Comparison of ENCODE assay signal across 1 cellular context in the genomic region with DNA sequence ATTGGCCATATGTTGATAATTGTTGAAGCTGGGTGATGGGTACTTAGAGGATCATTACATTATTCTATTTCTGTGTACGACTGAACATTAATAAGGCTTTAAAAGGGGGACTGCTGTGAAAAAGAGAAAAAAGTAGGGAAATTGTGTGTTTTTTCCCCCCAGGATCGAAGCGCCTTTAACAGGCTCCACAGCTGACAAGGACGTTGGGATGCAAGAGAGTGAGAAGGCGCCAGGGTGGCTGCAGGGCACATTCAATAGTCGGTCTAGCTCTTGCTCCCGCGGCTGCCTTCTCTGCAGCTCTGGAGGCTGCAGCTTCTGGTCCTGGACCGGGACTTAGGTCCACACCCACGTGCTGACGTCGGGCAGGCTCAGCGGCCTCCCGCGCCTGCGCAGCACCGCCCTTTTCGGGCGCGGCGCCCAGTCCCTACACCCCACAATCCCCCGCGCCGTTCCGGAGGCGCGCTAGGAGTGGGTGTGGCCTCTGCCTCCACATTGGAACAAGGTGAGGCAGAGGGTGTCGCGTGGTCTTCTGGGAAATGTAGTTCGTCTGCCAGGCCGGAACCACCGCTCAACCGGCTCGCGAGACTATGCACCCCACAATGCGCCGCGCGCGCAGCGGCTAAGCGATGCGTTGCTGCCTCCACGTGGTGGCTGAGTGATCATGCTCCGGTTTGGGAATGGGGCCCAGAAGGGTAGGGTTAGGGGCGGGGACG.
TF ChIP-seq lines count a peak whose summit lies in the region.

No MANE protein-coding gene starts in this region.

TF ChIP-seq in K562, 482 proteins besides CTCF, POLR2A, EP300 and RAD21 (continued from another document and continues in another):
- TF ChIP-seq NFATC3 (IDR thresholded peaks at IDR 0.05) = no peak
- TF ChIP-seq, protein P1, sequence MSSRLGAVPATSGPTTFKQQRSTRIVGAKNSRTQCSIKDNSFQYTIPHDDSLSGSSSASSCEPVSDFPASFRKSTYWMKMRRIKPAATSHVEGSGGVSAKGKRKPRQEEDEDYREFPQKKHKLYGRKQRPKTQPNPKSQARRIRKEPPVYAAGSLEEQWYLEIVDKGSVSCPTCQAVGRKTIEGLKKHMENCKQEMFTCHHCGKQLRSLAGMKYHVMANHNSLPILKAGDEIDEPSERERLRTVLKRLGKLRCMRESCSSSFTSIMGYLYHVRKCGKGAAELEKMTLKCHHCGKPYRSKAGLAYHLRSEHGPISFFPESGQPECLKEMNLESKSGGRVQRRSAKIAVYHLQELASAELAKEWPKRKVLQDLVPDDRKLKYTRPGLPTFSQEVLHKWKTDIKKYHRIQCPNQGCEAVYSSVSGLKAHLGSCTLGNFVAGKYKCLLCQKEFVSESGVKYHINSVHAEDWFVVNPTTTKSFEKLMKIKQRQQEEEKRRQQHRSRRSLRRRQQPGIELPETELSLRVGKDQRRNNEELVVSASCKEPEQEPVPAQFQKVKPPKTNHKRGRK (tag; IDR thresholded peaks at IDR 0.05) = no peak
- TF ChIP-seq SRF (CRISPR knock-in tag; IDR thresholded peaks at IDR 0.05) = peak in 1 of 2 experiments; percentile 84; a peak in 2 of 4 replicates
- TF ChIP-seq ZNF79 (CRISPR knock-in tag; IDR thresholded peaks at IDR 0.05; ENCODE audit: low read depth) = no peak
- TF ChIP-seq, protein P2, sequence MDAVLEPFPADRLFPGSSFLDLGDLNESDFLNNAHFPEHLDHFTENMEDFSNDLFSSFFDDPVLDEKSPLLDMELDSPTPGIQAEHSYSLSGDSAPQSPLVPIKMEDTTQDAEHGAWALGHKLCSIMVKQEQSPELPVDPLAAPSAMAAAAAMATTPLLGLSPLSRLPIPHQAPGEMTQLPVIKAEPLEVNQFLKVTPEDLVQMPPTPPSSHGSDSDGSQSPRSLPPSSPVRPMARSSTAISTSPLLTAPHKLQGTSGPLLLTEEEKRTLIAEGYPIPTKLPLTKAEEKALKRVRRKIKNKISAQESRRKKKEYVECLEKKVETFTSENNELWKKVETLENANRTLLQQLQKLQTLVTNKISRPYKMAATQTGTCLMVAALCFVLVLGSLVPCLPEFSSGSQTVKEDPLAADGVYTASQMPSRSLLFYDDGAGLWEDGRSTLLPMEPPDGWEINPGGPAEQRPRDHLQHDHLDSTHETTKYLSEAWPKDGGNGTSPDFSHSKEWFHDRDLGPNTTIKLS (IDR thresholded peaks at IDR 0.05; ENCODE audit: borderline replicate concordance, low read depth) = peak; percentile 92
- TF ChIP-seq HDAC6 (IDR thresholded peaks at IDR 0.05; ENCODE audit: low read depth, low read length) = no peak
- TF ChIP-seq, protein P3, sequence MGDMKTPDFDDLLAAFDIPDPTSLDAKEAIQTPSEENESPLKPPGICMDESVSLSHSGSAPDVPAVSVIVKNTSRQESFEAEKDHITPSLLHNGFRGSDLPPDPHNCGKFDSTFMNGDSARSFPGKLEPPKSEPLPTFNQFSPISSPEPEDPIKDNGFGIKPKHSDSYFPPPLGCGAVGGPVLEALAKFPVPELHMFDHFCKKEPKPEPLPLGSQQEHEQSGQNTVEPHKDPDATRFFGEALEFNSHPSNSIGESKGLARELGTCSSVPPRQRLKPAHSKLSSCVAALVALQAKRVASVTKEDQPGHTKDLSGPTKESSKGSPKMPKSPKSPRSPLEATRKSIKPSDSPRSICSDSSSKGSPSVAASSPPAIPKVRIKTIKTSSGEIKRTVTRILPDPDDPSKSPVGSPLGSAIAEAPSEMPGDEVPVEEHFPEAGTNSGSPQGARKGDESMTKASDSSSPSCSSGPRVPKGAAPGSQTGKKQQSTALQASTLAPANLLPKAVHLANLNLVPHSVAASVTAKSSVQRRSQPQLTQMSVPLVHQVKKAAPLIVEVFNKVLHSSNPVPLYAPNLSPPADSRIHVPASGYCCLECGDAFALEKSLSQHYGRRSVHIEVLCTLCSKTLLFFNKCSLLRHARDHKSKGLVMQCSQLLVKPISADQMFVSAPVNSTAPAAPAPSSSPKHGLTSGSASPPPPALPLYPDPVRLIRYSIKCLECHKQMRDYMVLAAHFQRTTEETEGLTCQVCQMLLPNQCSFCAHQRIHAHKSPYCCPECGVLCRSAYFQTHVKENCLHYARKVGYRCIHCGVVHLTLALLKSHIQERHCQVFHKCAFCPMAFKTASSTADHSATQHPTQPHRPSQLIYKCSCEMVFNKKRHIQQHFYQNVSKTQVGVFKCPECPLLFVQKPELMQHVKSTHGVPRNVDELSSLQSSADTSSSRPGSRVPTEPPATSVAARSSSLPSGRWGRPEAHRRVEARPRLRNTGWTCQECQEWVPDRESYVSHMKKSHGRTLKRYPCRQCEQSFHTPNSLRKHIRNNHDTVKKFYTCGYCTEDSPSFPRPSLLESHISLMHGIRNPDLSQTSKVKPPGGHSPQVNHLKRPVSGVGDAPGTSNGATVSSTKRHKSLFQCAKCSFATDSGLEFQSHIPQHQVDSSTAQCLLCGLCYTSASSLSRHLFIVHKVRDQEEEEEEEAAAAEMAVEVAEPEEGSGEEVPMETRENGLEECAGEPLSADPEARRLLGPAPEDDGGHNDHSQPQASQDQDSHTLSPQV (IDR thresholded peaks at IDR 0.05) = no peak
- TF ChIP-seq ZNF217 (CRISPR knock-in tag; IDR thresholded peaks at IDR 0.05) = no peak
- no peak for TF ChIP-seq CUX1 (CRISPR knock-in tag; IDR thresholded peaks at IDR 0.05)
- TF ChIP-seq, protein P4, sequence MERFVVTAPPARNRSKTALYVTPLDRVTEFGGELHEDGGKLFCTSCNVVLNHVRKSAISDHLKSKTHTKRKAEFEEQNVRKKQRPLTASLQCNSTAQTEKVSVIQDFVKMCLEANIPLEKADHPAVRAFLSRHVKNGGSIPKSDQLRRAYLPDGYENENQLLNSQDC (CRISPR knock-in tag; IDR thresholded peaks at IDR 0.05) = no peak
- no peak for TF ChIP-seq GTF2E2 (tag; IDR thresholded peaks at IDR 0.05)
- peak; percentile 98 for TF ChIP-seq ZNF143 (CRISPR knock-in tag; IDR thresholded peaks at IDR 0.05)
- no peak for TF ChIP-seq SFPQ (IDR thresholded peaks at IDR 0.05; ENCODE audit: low read depth, low read length)
- peak; percentile 91 for TF ChIP-seq NFIC (IDR thresholded peaks at IDR 0.05)
- no peak for TF ChIP-seq ZSCAN32 (CRISPR knock-in tag; IDR thresholded peaks at IDR 0.05)
- TF ChIP-seq MYNN (IDR thresholded peaks at IDR 0.05) = no peak; the same call in 1 of the 2 replicates
- no peak for TF ChIP-seq MYNN (CRISPR knock-in tag; IDR thresholded peaks at IDR 0.05)
- no peak for TF ChIP-seq EWSR1 (IDR thresholded peaks at IDR 0.05; ENCODE audit: borderline replicate concordance, low read depth, partially characterized antibody)
- TF ChIP-seq FOXP1 (CRISPR knock-in tag; IDR thresholded peaks at IDR 0.05) = no peak
- TF ChIP-seq CXXC5 (CRISPR knock-in tag; IDR thresholded peaks at IDR 0.05) = peak; percentile 74
- no peak for TF ChIP-seq NBN (IDR thresholded peaks at IDR 0.05; ENCODE audit: low read depth)
- TF ChIP-seq, protein P5, sequence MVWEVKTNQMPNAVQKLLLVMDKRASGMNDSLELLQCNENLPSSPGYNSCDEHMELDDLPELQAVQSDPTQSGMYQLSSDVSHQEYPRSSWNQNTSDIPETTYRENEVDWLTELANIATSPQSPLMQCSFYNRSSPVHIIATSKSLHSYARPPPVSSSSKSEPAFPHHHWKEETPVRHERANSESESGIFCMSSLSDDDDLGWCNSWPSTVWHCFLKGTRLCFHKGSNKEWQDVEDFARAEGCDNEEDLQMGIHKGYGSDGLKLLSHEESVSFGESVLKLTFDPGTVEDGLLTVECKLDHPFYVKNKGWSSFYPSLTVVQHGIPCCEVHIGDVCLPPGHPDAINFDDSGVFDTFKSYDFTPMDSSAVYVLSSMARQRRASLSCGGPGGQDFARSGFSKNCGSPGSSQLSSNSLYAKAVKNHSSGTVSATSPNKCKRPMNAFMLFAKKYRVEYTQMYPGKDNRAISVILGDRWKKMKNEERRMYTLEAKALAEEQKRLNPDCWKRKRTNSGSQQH (CRISPR knock-in tag; IDR thresholded peaks at IDR 0.05) = no peak
- TF ChIP-seq, protein P6, sequence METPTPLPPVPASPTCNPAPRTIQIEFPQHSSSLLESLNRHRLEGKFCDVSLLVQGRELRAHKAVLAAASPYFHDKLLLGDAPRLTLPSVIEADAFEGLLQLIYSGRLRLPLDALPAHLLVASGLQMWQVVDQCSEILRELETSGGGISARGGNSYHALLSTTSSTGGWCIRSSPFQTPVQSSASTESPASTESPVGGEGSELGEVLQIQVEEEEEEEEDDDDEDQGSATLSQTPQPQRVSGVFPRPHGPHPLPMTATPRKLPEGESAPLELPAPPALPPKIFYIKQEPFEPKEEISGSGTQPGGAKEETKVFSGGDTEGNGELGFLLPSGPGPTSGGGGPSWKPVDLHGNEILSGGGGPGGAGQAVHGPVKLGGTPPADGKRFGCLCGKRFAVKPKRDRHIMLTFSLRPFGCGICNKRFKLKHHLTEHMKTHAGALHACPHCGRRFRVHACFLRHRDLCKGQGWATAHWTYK (CRISPR knock-in tag; IDR thresholded peaks at IDR 0.05) = peak; percentile 68; the same call in 1 of the 2 replicates
- TF ChIP-seq CBFB (CRISPR knock-in tag; IDR thresholded peaks at IDR 0.05) = no peak
- no peak for TF ChIP-seq LEF1 (IDR thresholded peaks at IDR 0.05)
- peak; percentile 81 for TF ChIP-seq CTBP1 (IDR thresholded peaks at IDR 0.05; ENCODE audit: borderline replicate concordance)
- TF ChIP-seq, protein P7, sequence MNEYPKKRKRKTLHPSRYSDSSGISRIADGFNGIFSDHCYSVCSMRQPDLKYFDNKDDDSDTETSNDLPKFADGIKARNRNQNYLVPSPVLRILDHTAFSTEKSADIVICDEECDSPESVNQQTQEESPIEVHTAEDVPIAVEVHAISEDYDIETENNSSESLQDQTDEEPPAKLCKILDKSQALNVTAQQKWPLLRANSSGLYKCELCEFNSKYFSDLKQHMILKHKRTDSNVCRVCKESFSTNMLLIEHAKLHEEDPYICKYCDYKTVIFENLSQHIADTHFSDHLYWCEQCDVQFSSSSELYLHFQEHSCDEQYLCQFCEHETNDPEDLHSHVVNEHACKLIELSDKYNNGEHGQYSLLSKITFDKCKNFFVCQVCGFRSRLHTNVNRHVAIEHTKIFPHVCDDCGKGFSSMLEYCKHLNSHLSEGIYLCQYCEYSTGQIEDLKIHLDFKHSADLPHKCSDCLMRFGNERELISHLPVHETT (CRISPR knock-in tag; conservative IDR thresholded peaks at IDR 0.05 in 1 of 2, IDR thresholded peaks at IDR 0.05 in 1 of 2) = no peak; a peak in 1 of 4 replicates
- TF ChIP-seq ZNF212 (CRISPR knock-in tag; IDR thresholded peaks at IDR 0.05) = no peak
- no peak for TF ChIP-seq ZNF253 (CRISPR knock-in tag; conservative IDR thresholded peaks at IDR 0.05)
- no peak for TF ChIP-seq ZNF830 (CRISPR knock-in tag; IDR thresholded peaks at IDR 0.05)
- TF ChIP-seq PURB (CRISPR knock-in tag; IDR thresholded peaks at IDR 0.05; ENCODE audit: low read depth) = no peak
- TF ChIP-seq TEAD1 (CRISPR knock-in tag; IDR thresholded peaks at IDR 0.05) = 0 out of 4 replicates have a peak, but pooled peaks of 1 of the 2 experiments have one; percentile 28
- TF ChIP-seq KAT8 (IDR thresholded peaks at IDR 0.05; ENCODE audit: low read depth) = no peak
